19 cellular contexts compared by ENCODE assay signal in genomic region chr7:45258533-45259226, GRCh38.
DNase-seq lines count a peak whose midpoint lies in the region; ATAC-seq and TF ChIP-seq lines count a peak whose summit lies in the region.
"Had no signal": no experiment of that assay in that cellular context is flagged by ENCODE, and none has a peak within 500 bp of the region (broad histone marks: within the 10 kb centered on the region; RNA-seq: fewer than 3 reads in every experiment).

No MANE protein-coding gene starts in this region.

- H3K9me3 ChIP-seq in SK-N-SH (no peaks in the 10 kb centered on the region), IMR-90 (ENCODE audit: control insufficient read depth, insufficient read depth, low read length) (no peaks in the 10 kb centered on the region)
- H3K9me3 ChIP-seq: BE2C had no signal

- H4K5ac ChIP-seq in IMR-90 (ENCODE audit: low read depth, low read length), result no peak overlapping the region

- intact Hi-C loops in IMR-90 (cut with micrococcal nuclease), result no loop called here
- intact Hi-C loops in activated T-helper 2 cell treated with anti-CD3 and anti-CD28 coated beads, Interferon-gamma antibody, Interleukin-2, Interleukin-4, amounts not matched to agents 10 μg/mL and 5 μg/mL and 100 μg/mL, durations not matched to agents 14 hours and 24 hours and 36 hours (cut with micrococcal nuclease), result no loop called here

- no TSS peak for BruUV-seq in IMR-90 (replicated peaks; lab: Mats Ljungman, UMichigan)

- H3K27ac Mint-ChIP-seq in activated T-helper 2 cell treated with anti-CD3 and anti-CD28 coated beads, Interferon-gamma antibody, Interleukin-2, Interleukin-4, amounts not matched to agents 10 μg/mL and 5 μg/mL and 100 μg/mL, durations not matched to agents 14 hours and 24 hours and 36 hours, result no peak overlapping the region
- H3K27ac Mint-ChIP-seq: CD8-positive, alpha-beta T cell; GM23338 had no signal

- no peaks in the 10 kb centered on the region for H3K4me1 Mint-ChIP-seq in activated T-helper 2 cell treated with anti-CD3 and anti-CD28 coated beads, Interferon-gamma antibody, Interleukin-2, Interleukin-4, amounts not matched to agents 10 μg/mL and 5 μg/mL and 100 μg/mL, durations not matched to agents 14 hours and 24 hours and 36 hours (ENCODE audit: low read depth)

- H3K4me3 Mint-ChIP-seq in activated T-helper 2 cell treated with anti-CD3 and anti-CD28 coated beads, Interferon-gamma antibody, Interleukin-2, Interleukin-4, amounts not matched to agents 10 μg/mL and 5 μg/mL and 100 μg/mL, durations not matched to agents 14 hours and 24 hours and 36 hours (ENCODE audit: low read depth), result no peak overlapping the region
- H3K4me3 Mint-ChIP-seq: CD8-positive, alpha-beta T cell; GM23338 had no signal

- H2AK9ac ChIP-seq in IMR-90 (replicated peaks; ENCODE audit: low read depth, low read length, poor library complexity), result no peak overlapping the region

- H3K14ac ChIP-seq in IMR-90 (replicated peaks; ENCODE audit: low read depth, low read length), result no peak overlapping the region

- no peak overlapping the region for H3K4me2 ChIP-seq in SK-N-SH
- H3K4me2 ChIP-seq in IMR-90 (ENCODE audit: low read depth, low read length), result no peak overlapping the region

- ATAC-seq in SK-N-SH treated with all-trans-retinoic acid at 6 μM for 48 hours (no peak), IMR-90 (ENCODE audit: low read depth) (no peak)
- ATAC-seq: CD8-positive, alpha-beta T cell had no signal

- H2BK120ac ChIP-seq in IMR-90 (ENCODE audit: low read depth, low read length), result no peak overlapping the region

- no peak overlapping the region for H3K23ac ChIP-seq in IMR-90 (ENCODE audit: low read depth, low read length)

- H2BK20ac ChIP-seq in IMR-90 (ENCODE audit: low read depth, low read length), result no peak overlapping the region

- no peak overlapping the region for H3K9ac ChIP-seq in SK-N-SH
- no peak overlapping the region for H3K9ac ChIP-seq in IMR-90 (ENCODE audit: low read depth, low read length)

- POLR2A ChIA-PET in SK-N-SH (lab: Yijun Ruan, JAX) (no interaction called here), IMR-90 (lab: Charles Lee; ENCODE audit: unreplicated experiment) (no interaction called here)

- DNase-seq in SK-N-SH (peak; percentile 25), IMR-90 (no peak), germinal center (ENCODE audit: low spot score) (peak; percentile 42), T1000 (lab: John Stamatoyannopoulos, UW) (no peak), ecto neural progenitor cell (ENCODE audit: low spot score) (no peak), iPS-NIHi11 (ENCODE audit: low spot score) (no peak)
- no peak for DNase-seq in activated T-helper 2 cell treated with anti-CD3 and anti-CD28 coated beads, Interferon-gamma antibody, Interleukin-2, Interleukin-4, amounts not matched to agents 10 μg/mL and 5 μg/mL and 100 μg/mL, durations not matched to agents 14 hours and 24 hours and 36 hours (ENCODE audit: low spot score)
- DNase-seq: BE2C; CD8-positive, alpha-beta T cell; DMS79; KG1; NCI-H1048; NCI-H1436 treated with DMSO at 0.1 percent for 48 hours; NCI-H2029 treated with DMSO at 0.1 percent for 48 hours; NCI-H510A treated with DMSO at 0.1 percent for 48 hours; SHP77 treated with DMSO at 0.1 percent for 48 hours had no signal

- peaks cover 9% of the 10 kb centered on the region for H3K27me3 Mint-ChIP-seq in activated T-helper 2 cell treated with anti-CD3 and anti-CD28 coated beads, Interferon-gamma antibody, Interleukin-2, Interleukin-4, amounts not matched to agents 10 μg/mL and 5 μg/mL and 100 μg/mL, durations not matched to agents 14 hours and 24 hours and 36 hours (ENCODE audit: low read depth)

- H4K91ac ChIP-seq in IMR-90 (ENCODE audit: insufficient read depth, low read depth, low read length), result no peak overlapping the region

- H3K4me3 ChIP-seq in SK-N-SH (ENCODE audit: low read depth in 2 of 2, low read length in 1 of 2), result no peak overlapping the region
- no peak overlapping the region for H3K4me3 ChIP-seq in IMR-90 (ENCODE audit: insufficient read depth, low read depth, low read length)
- H3K4me3 ChIP-seq: GM23338 had no signal

- CTCF ChIA-PET in SK-N-SH (lab: Yijun Ruan, JAX), result interaction anchor here (0.8 to 6.6 kb wide), 36 partner anchors 7 to 596 kb away, joined by 3 to 201 read pairs (median 8); partner anchors contain the start of gene RAMP3
- CTCF ChIA-PET in IMR-90 (lab: Yijun Ruan, JAX), result no interaction called here

- H3K9me1 ChIP-seq in IMR-90 (ENCODE audit: insufficient read depth, low read length), result no peaks in the 10 kb centered on the region

- no peak for TF ChIP-seq POLR2A in IMR-90 (IDR thresholded peaks at IDR 0.05; ENCODE audit: low read depth, low read length)

- TF ChIP-seq RAD21 in SK-N-SH (IDR thresholded peaks at IDR 0.05; ENCODE audit: low read length) (no peak), IMR-90 (IDR thresholded peaks at IDR 0.05; ENCODE audit: low read length) (no peak)

- no peak for TF ChIP-seq EP300 in SK-N-SH (IDR thresholded peaks at IDR 0.05; ENCODE audit: borderline replicate concordance in 1 of 2, low read depth in 1 of 2, low read length in 1 of 2)

- no peak overlapping the region for H2BK15ac ChIP-seq in IMR-90 (ENCODE audit: low read depth, low read length)

- no peaks in the 10 kb centered on the region for H3K79me2 ChIP-seq in SK-N-SH (ENCODE audit: insufficient read depth)

- H3K27me3 ChIP-seq in SK-N-SH (ENCODE audit: insufficient read depth) (peaks cover 13% of the 10 kb centered on the region; the same call in 1 of the 2 replicates), IMR-90 (ENCODE audit: control insufficient read depth, insufficient read depth, low read length) (peaks cover 5% of the 10 kb centered on the region)
- H3K27me3 ChIP-seq: BE2C had no signal

- H3K79me1 ChIP-seq in IMR-90 (ENCODE audit: low read depth in 1 of 2, low read length in 2 of 2), result no peaks in the 10 kb centered on the region

- WGBS in SK-N-SH (ENCODE audit: low lambda C conversion rate), result 38% methylated on average over 5 of the region's 5 CpGs
- 19% methylated on average over 3 of the region's 5 CpGs; no CpG with 5 or more reads in 1 of the 2 experiments for WGBS in IMR-90 (ENCODE audit: extremely low coverage in 2 of 2, insufficient read length in 1 of 2), 2 experiments

- H4K8ac ChIP-seq in IMR-90 (ENCODE audit: low read depth in 2 of 2, low read length in 2 of 2), result no peak overlapping the region

- TF ChIP-seq CTCF in SK-N-SH (IDR thresholded peaks at IDR 0.05) (no peak), IMR-90 (conservative IDR thresholded peaks at IDR 0.05; ENCODE audit: low read depth, low read length) (no peak)

- H3F3A ChIP-seq in SK-N-SH (replicated peaks; ENCODE audit: insufficient read depth), result no peaks in the 10 kb centered on the region

- H3K27ac ChIP-seq in SK-N-SH (ENCODE audit: low read depth in 2 of 2, low read length in 1 of 2), result no peak overlapping the region
- H3K27ac ChIP-seq in IMR-90 (ENCODE audit: insufficient read depth, low read length), result no peak overlapping the region
- H3K27ac ChIP-seq: 22Rv1 had no signal

- no peak overlapping the region for H2AK5ac ChIP-seq in IMR-90 (ENCODE audit: low read depth, low read length)

- H3K4ac ChIP-seq in IMR-90 (ENCODE audit: low read depth, low read length), result no peak overlapping the region

- no peaks in the 10 kb centered on the region for H4K20me1 ChIP-seq in SK-N-SH (ENCODE audit: insufficient read depth)
- H4K20me1 ChIP-seq in IMR-90 (ENCODE audit: insufficient read depth, low read length), result no peaks in the 10 kb centered on the region

- H3K18ac ChIP-seq in IMR-90 (ENCODE audit: low read depth, low read length), result no peak overlapping the region

- H3K9me3 Mint-ChIP-seq in activated T-helper 2 cell treated with anti-CD3 and anti-CD28 coated beads, Interferon-gamma antibody, Interleukin-2, Interleukin-4, amounts not matched to agents 10 μg/mL and 5 μg/mL and 100 μg/mL, durations not matched to agents 14 hours and 24 hours and 36 hours, result no peaks in the 10 kb centered on the region

- no peak overlapping the region for H2AFZ ChIP-seq in SK-N-SH (ENCODE audit: low read depth)
- H2AFZ ChIP-seq in IMR-90 (replicated peaks; ENCODE audit: low read length, poor library complexity), result peak overlapping the region; percentile 14

- no peaks in the 10 kb centered on the region for H3K36me3 ChIP-seq in SK-N-SH (replicated peaks in 1 of 2; ENCODE audit: control insufficient read depth in 1 of 2, insufficient read depth in 2 of 2, low read length in 1 of 2)
- no peaks in the 10 kb centered on the region for H3K36me3 ChIP-seq in IMR-90 (ENCODE audit: control insufficient read depth, insufficient read depth, low read length)
- H3K36me3 ChIP-seq: BE2C had no signal

- peaks cover 0 to 11% of the 10 kb centered on the region in 2 experiments; a peak in 1 of 4 replicates for H3K4me1 ChIP-seq in SK-N-SH (ENCODE audit: control insufficient read depth in 1 of 2, insufficient read depth in 2 of 2, low read depth in 1 of 2, low read length in 1 of 2)
- no peaks in the 10 kb centered on the region for H3K4me1 ChIP-seq in IMR-90 (ENCODE audit: control insufficient read depth, insufficient read depth, low read length)
- H3K4me1 ChIP-seq: BE2C had no signal

- H3K56ac ChIP-seq in IMR-90 (ENCODE audit: extremely low read depth, insufficient read depth, low read length), result no peak overlapping the region

- in situ Hi-C loops in IMR-90 (cut with MboI; ENCODE audit: low sequenced_read_pairs), result no loop called here

- H2BK5ac ChIP-seq in IMR-90 (ENCODE audit: low read depth, low read length, poor library complexity, severe bottlenecking), result no peak overlapping the region

- dilution Hi-C loops in IMR-90 (cut with HindIII; ENCODE audit: low sequenced_read_pairs, unreplicated experiment), result no loop called here

- H3K9me2 ChIP-seq in SK-N-SH, result no peaks in the 10 kb centered on the region

- no peaks in the 10 kb centered on the region for H3K36me3 Mint-ChIP-seq in activated T-helper 2 cell treated with anti-CD3 and anti-CD28 coated beads, Interferon-gamma antibody, Interleukin-2, Interleukin-4, amounts not matched to agents 10 μg/mL and 5 μg/mL and 100 μg/mL, durations not matched to agents 14 hours and 24 hours and 36 hours (ENCODE audit: low read depth)
- H3K36me3 Mint-ChIP-seq: CD8-positive, alpha-beta T cell had no signal

TF ChIP-seq in SK-N-SH, 30 proteins besides CTCF, POLR2A, EP300 and RAD21 (continues in another document):
- TF ChIP-seq JUND (IDR thresholded peaks at IDR 0.05), result no peak
- no peak for TF ChIP-seq YY1 (IDR thresholded peaks at IDR 0.05; ENCODE audit: low read depth)
- TF ChIP-seq EZH2phosphoT487 (IDR thresholded peaks at IDR 0.05; ENCODE audit: borderline replicate concordance, low read depth), result no peak
- TF ChIP-seq FOXM1 (IDR thresholded peaks at IDR 0.05; ENCODE audit: low read depth), result no peak

TF ChIP-seq in SK-N-SH treated with all-trans-retinoic acid at 6 μM for 48 hours, 23 proteins besides CTCF, POLR2A, EP300 and RAD21 (continues in another document):
- no peak for TF ChIP-seq ZNF8 (CRISPR knock-in tag; IDR thresholded peaks at IDR 0.05)
- TF ChIP-seq ZNF70 (CRISPR knock-in tag; IDR thresholded peaks at IDR 0.05), result no peak
- no peak for TF ChIP-seq ISL1 (CRISPR knock-in tag; IDR thresholded peaks at IDR 0.05)
- TF ChIP-seq GLIS3 (CRISPR knock-in tag; IDR thresholded peaks at IDR 0.05), result no peak
- no peak for TF ChIP-seq SNAI2 (CRISPR knock-in tag; IDR thresholded peaks at IDR 0.05)

Comparison
In these comparisons a context has a peak if more than half of its experiments do, and no peak if none do; other contexts are left out.
1. DNase-seq: peak in SK-N-SH (single experiment) and germinal center (single experiment); none in IMR-90 (single experiment), T1000 (single experiment), activated T-helper 2 cell treated with anti-CD3 and anti-CD28 coated beads, Interferon-gamma antibody, Interleukin-2, Interleukin-4, amounts not matched to agents 10 μg/mL and 5 μg/mL and 100 μg/mL, durations not matched to agents 14 hours and 24 hours and 36 hours (single experiment), ecto neural progenitor cell (single experiment) and iPS-NIHi11 (single experiment).